In the genomic region with DNA sequence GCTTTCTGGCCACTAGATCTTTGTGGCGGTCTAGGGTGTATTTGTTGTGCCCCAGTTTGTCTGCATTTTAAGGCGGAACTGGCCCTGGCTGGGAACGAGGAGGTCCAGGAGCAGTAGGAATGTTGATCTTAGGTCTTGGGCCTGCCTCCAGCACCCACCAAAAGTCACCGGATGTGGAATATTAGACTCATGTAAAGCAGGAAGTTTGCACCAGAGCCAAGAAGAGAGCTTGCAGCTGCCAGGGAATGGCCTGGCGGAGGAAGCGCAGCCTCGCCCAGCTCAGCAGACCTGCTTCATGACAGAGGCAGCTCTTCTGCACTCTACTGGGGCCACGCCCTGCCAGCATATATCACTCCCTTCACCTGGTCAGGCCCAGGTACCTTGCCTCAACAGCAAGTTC, we compare ENCODE assay signal across 13 cellular contexts. TPM values are rescaled to one million over a fixed set of nuclear protein-coding genes. Genes with fewer than 3 reads are reported as not detected.
DNase-seq lines count a peak whose midpoint lies in the region; ATAC-seq and TF ChIP-seq lines count a peak whose summit lies in the region.
"Had no signal": no experiment of that assay in that cellular context is flagged by ENCODE, and none has a peak within 500 bp of the region (broad histone marks: within the 10 kb centered on the region; RNA-seq: fewer than 3 reads in every experiment).

No MANE protein-coding gene starts in this region.

- H3K4me1 Mint-ChIP-seq in activated CD4-positive, alpha-beta T cell treated with anti-CD3 and anti-CD28 coated beads, Interleukin-2, amount 10 ng/mL, durations not matched to agents 7 days and 5 days, result peaks cover 15% of the 10 kb centered on the region

- H3K9me3 Mint-ChIP-seq in activated CD4-positive, alpha-beta T cell treated with anti-CD3 and anti-CD28 coated beads, Interleukin-2, amount 10 ng/mL, durations not matched to agents 7 days and 5 days, result no peaks in the 10 kb centered on the region
- H3K9me3 Mint-ChIP-seq: naive B cell had no signal

- DNase-seq in NCI-H748 (lab: John Stamatoyannopoulos, UW; ENCODE audit: unreplicated experiment), result peak; percentile 26
- no peak for DNase-seq in NCI-H748 treated with DMSO at 0.1 percent for 48 hours (lab: John Stamatoyannopoulos, UW)
- DNase-seq in fibroblast of lung (ENCODE audit: low read depth in 2 of 2), result peak; percentile 73 to 74
- peak in 1 of 2 donors; percentile 69 for DNase-seq in uterus
- no peak for DNase-seq in NCI-H2081 treated with DMSO at 0.1 percent for 48 hours (lab: John Stamatoyannopoulos, UW)
- no peak for DNase-seq in activated CD4-positive, alpha-beta T cell treated with anti-CD3 and anti-CD28 coated beads, Interleukin-2, amount 10 ng/mL, durations not matched to agents 7 days and 5 days
- DNase-seq: activated T-cell treated with anti-CD3 and anti-CD28 coated beads, Interleukin-2, amount 50 U/mL, for 48 hours; effector CD8-positive, alpha-beta T cell; naive B cell; T-helper 2 cell had no signal

- H2AFZ ChIP-seq in fibroblast of lung (ENCODE audit: low read length), result no peak overlapping the region

- H3K27ac Mint-ChIP-seq in activated CD4-positive, alpha-beta T cell treated with anti-CD3 and anti-CD28 coated beads, Interleukin-2, amount 10 ng/mL, durations not matched to agents 7 days and 5 days, result no peak overlapping the region

- no peak overlapping the region for H3K9ac ChIP-seq in fibroblast of lung (ENCODE audit: insufficient read depth, low read length)

- no peaks in the 10 kb centered on the region for H3K79me2 ChIP-seq in fibroblast of lung (ENCODE audit: control insufficient read depth, insufficient read depth, low read length)

- TF ChIP-seq CTCF in fibroblast of lung (conservative IDR thresholded peaks at IDR 0.05 in 1 of 2, IDR thresholded peaks at IDR 0.05 in 1 of 2; ENCODE audit: low read depth in 1 of 2, low read length in 2 of 2), result no peak
- no peak for TF ChIP-seq CTCF in uterus (IDR thresholded peaks at IDR 0.05)

- no peak for TF ChIP-seq POLR2A in uterus (IDR thresholded peaks at IDR 0.05)

- peaks cover 36% of the 10 kb centered on the region for H3K4me1 ChIP-seq in fibroblast of lung (ENCODE audit: control insufficient read depth, extremely low read depth, insufficient read depth, low read length)
- peaks cover 31 to 34% of the 10 kb centered on the region in 2 donors for H3K4me1 ChIP-seq in muscle layer of duodenum (ENCODE audit: control insufficient read depth in 1 of 2, insufficient read depth in 2 of 2, low read length in 2 of 2)
- no peaks in the 10 kb centered on the region for H3K4me1 ChIP-seq in uterus
- H3K4me1 ChIP-seq: A549 had no signal

- H3K9me3 ChIP-seq in fibroblast of lung (ENCODE audit: control insufficient read depth, insufficient read depth, low read depth, low read length) (no peaks in the 10 kb centered on the region), muscle layer of duodenum (ENCODE audit: control insufficient read depth in 1 of 2, low read length in 2 of 2) (no peaks in the 10 kb centered on the region), uterus (no peaks in the 10 kb centered on the region)
- H3K9me3 ChIP-seq: A549 had no signal

- ATAC-seq in GM21390 (IDR thresholded peaks at IDR 0.05; ENCODE audit: unreplicated experiment), result no peak
- ATAC-seq: A549 had no signal

- no peak overlapping the region for H3K4me3 ChIP-seq in fibroblast of lung (replicated peaks in 1 of 4; ENCODE audit: control extremely low read depth in 1 of 4, insufficient read depth in 1 of 4, low read depth in 3 of 4, low read length in 4 of 4)
- no peak overlapping the region for H3K4me3 ChIP-seq in muscle layer of duodenum (ENCODE audit: low read depth in 1 of 2, low read length in 2 of 2)
- H3K4me3 ChIP-seq in uterus, result no peak overlapping the region
- H3K4me3 ChIP-seq: A549 had no signal

- CTCF ChIA-PET in activated CD4-positive, alpha-beta T cell treated with anti-CD3 and anti-CD28 coated beads, Interleukin-2, amount 10 ng/mL, durations not matched to agents 7 days and 5 days (lab: Charles Lee), result no interaction called here

- intact Hi-C loops in uterus (cut with DNase I; ENCODE audit: low total_unique reads), result no loop called here

- peaks cover 11% of the 10 kb centered on the region for H3K36me3 ChIP-seq in fibroblast of lung (ENCODE audit: control insufficient read depth, insufficient read depth, low read length)
- H3K36me3 ChIP-seq in muscle layer of duodenum (ENCODE audit: control insufficient read depth in 1 of 2, insufficient read depth in 2 of 2, low read length in 2 of 2), result peaks cover 20 to 23% of the 10 kb centered on the region in 2 donors
- H3K36me3 ChIP-seq in uterus, result no peaks in the 10 kb centered on the region

- no peaks in the 10 kb centered on the region for H3K27me3 ChIP-seq in fibroblast of lung (ENCODE audit: control insufficient read depth, insufficient read depth, low read length)
- H3K27me3 ChIP-seq in muscle layer of duodenum (ENCODE audit: low read depth, low read length), result no peaks in the 10 kb centered on the region
- H3K27me3 ChIP-seq in uterus, result no peaks in the 10 kb centered on the region

- H3K27ac ChIP-seq in fibroblast of lung (ENCODE audit: insufficient read depth, low read length), result peak overlapping the region; percentile 80
- H3K27ac ChIP-seq in muscle layer of duodenum (ENCODE audit: low read length), result peak overlapping the region; percentile 34
- peak overlapping the region; percentile 81 to 91 for H3K27ac ChIP-seq in uterus
- H3K27ac ChIP-seq: A549 had no signal

- peaks cover 20% of the 10 kb centered on the region for H3K27me3 Mint-ChIP-seq in activated CD4-positive, alpha-beta T cell treated with anti-CD3 and anti-CD28 coated beads, Interleukin-2, amount 10 ng/mL, durations not matched to agents 7 days and 5 days

- H3K4me2 ChIP-seq in fibroblast of lung (ENCODE audit: extremely low read depth, insufficient read depth, low read length), result peak overlapping the region; percentile 66
- H3K4me2 ChIP-seq: A549 had no signal

- POLR2A ChIA-PET in activated CD4-positive, alpha-beta T cell treated with anti-CD3 and anti-CD28 coated beads, Interleukin-2, amount 10 ng/mL, durations not matched to agents 7 days and 5 days (lab: Charles Lee), result no interaction called here

- H4K20me1 ChIP-seq in fibroblast of lung (ENCODE audit: control insufficient read depth, extremely low read depth, insufficient read depth, low read length), result no peaks in the 10 kb centered on the region

- H3K4me3 Mint-ChIP-seq in activated CD4-positive, alpha-beta T cell treated with anti-CD3 and anti-CD28 coated beads, Interleukin-2, amount 10 ng/mL, durations not matched to agents 7 days and 5 days, result no peak overlapping the region
- H3K4me3 Mint-ChIP-seq: naive B cell had no signal

- H3K36me3 Mint-ChIP-seq in activated CD4-positive, alpha-beta T cell treated with anti-CD3 and anti-CD28 coated beads, Interleukin-2, amount 10 ng/mL, durations not matched to agents 7 days and 5 days (ENCODE audit: low read depth), result peaks cover 35% of the 10 kb centered on the region

RNA-seq across cellular contexts. Expression of gene GPX3, which starts 3.3 kb away (rescaled TPM):
- total RNA-seq in fibroblast of lung (126 and 182 TPM in 2 replicates), uterus (1,000 to 10,000 TPM in 1 of 4 donors, 100 to 1,000 TPM in 2, 1 to 10 TPM in 1; 5.7 to 1,241 (median 263) TPM)
- 217 and 267 TPM in 2 replicates for polyA plus RNA-seq in fibroblast of lung
- 92.3 and 130 TPM in 2 replicates for polyA plus RNA-seq in fibroblast of lung (2012)
- polyA minus RNA-seq in fibroblast of lung (ENCODE audit: low replicate concordance), result 201 and 308 TPM in 2 replicates
- not detected for total RNA-seq in activated CD4-positive, alpha-beta T cell treated with anti-CD3 and anti-CD28 coated beads, Interleukin-2, amount 10 ng/mL, durations not matched to agents 7 days and 5 days

RNA-seq across cellular contexts. Expression of gene TNIP1, which starts 57.2 kb away (rescaled TPM):
- total RNA-seq in fibroblast of lung (54.7 and 59.1 TPM in 2 replicates), uterus (10 to 100 TPM; 35.6 to 70.8 (median 50.7) TPM)
- polyA plus RNA-seq in fibroblast of lung, result 32.9 and 47.2 TPM in 2 replicates
- polyA plus RNA-seq in fibroblast of lung (2012), result 40.4 and 60.0 TPM in 2 replicates
- 26.1 and 37.6 TPM in 2 replicates for polyA minus RNA-seq in fibroblast of lung (ENCODE audit: low replicate concordance)
- total RNA-seq in activated CD4-positive, alpha-beta T cell treated with anti-CD3 and anti-CD28 coated beads, Interleukin-2, amount 10 ng/mL, durations not matched to agents 7 days and 5 days, result 100 to 1,000 TPM; 127 TPM

Comparison
In these comparisons a context has a peak if more than half of its experiments do, and no peak if none do; other contexts are left out.
1. DNase-seq: peak in NCI-H748 (single experiment) and fibroblast of lung (2 of 2); none in NCI-H748 treated with DMSO at 0.1 percent for 48 hours (single experiment), NCI-H2081 treated with DMSO at 0.1 percent for 48 hours (single experiment) and activated CD4-positive, alpha-beta T cell treated with anti-CD3 and anti-CD28 coated beads, Interleukin-2, amount 10 ng/mL, durations not matched to agents 7 days and 5 days (single experiment).
2. H3K27ac ChIP-seq: peak in every context shown above with its lines; median percentile 86 in uterus; 80 in fibroblast of lung; 34 in muscle layer of duodenum.
3. RNA of gene GPX3, which starts 3.3 kb away (total RNA-seq): 5.7 to 1,241 TPM in uterus and 126 to 182 TPM in fibroblast of lung; not detected in activated CD4-positive, alpha-beta T cell treated with anti-CD3 and anti-CD28 coated beads, Interleukin-2, amount 10 ng/mL, durations not matched to agents 7 days and 5 days; every median in the first group is over 4 times any median in the second.